19 cellular contexts compared by ENCODE assay signal in the genomic region with DNA sequence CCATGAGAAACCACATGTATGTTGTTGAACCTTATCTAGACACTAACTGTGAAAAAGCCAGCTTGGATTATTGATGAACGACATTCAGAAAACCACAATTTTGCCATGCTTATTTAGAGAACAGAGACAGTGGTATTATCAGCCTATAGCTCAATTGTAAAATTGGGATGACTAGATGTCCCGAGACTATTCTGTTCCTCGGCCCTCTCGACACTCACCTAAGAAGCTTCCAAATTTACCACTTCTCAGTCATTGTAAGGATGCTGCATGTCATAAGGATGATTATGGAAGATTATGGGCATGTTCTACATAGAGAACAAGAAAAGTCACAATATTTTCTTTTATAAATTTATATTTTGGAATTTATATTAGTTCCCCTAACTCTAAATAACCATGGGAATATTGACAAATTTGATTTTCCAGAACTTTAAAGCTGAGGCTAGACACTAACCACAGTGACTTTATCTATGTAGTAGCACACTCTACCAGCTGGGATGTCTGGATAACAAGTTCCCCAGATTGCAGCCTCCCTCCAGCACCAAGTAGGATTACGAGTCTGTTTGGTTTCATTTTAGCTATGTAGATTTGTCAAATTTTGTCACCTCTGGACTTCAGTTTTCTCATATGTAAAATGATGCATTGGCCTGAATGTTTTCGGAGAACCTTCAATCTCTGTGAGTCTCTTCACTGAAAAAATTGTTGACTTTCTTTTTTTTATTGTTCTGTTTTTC.
DNase-seq lines count a peak whose midpoint lies in the region; ATAC-seq and TF ChIP-seq lines count a peak whose summit lies in the region.
"Had no signal": no experiment of that assay in that cellular context is flagged by ENCODE, and none has a peak within 500 bp of the region (broad histone marks: within the 10 kb centered on the region; RNA-seq: fewer than 3 reads in every experiment).

No MANE protein-coding gene starts in this region.

- H3K9me2 ChIP-seq in GM23338 (ENCODE audit: insufficient read depth): peaks cover 15% of the 10 kb centered on the region

- no peaks in the 10 kb centered on the region for H3K36me3 Mint-ChIP-seq in GM23338 (ENCODE audit: low read depth)
- no peaks in the 10 kb centered on the region for H3K36me3 Mint-ChIP-seq in naive thymus-derived CD8-positive, alpha-beta T cell
- no peaks in the 10 kb centered on the region for H3K36me3 Mint-ChIP-seq in activated T-cell treated with anti-CD3 and anti-CD28 coated beads, Interleukin-2, amount 50 U/mL, for 72 hours (ENCODE audit: insufficient read depth in 2 of 2)

- H3K27ac ChIP-seq in GM23338 (ENCODE audit: low read depth) (peak overlapping the region; percentile 73; the same call in 1 of the 2 replicates), epithelial cell of prostate (peak overlapping the region; percentile 98)
- H3K27ac ChIP-seq: esophagus muscularis mucosa, prostate gland had no signal

- no peak for DNase-seq in GM23338 (ENCODE audit: low spot score)
- DNase-seq in RPMI7951 (ENCODE audit: low read depth): peak; percentile 19
- no peak for DNase-seq in epithelial cell of prostate (ENCODE audit: low read depth, low spot score)
- no peak for DNase-seq in retinal pigment epithelial cell (ENCODE audit: low read depth)
- no peak for DNase-seq in naive thymus-derived CD8-positive, alpha-beta T cell
- no peak for DNase-seq in activated T-cell treated with anti-CD3 and anti-CD28 coated beads, Interleukin-2, amount 50 U/mL, for 72 hours
- DNase-seq: activated gamma-delta T cell treated with Interleukin-2 at 50 U/mL for 16 hours, aorta, DMS 273 treated with DMSO at 0.1 percent for 48 hours, hypothalamus, MV-4-11, NCI-H2081 treated with DMSO at 0.1 percent for 48 hours, T-helper 2 cell had no signal

- no peak for TF ChIP-seq CTCF in GM23338 (conservative IDR thresholded peaks at IDR 0.05; ENCODE audit: low read depth in 2 of 2)
- no peak for TF ChIP-seq CTCF in retinal pigment epithelial cell (conservative IDR thresholded peaks at IDR 0.05; ENCODE audit: low read depth, low read length)

- no peak overlapping the region for H3K27ac Mint-ChIP-seq in GM23338
- H3K27ac Mint-ChIP-seq in naive thymus-derived CD8-positive, alpha-beta T cell: no peak overlapping the region
- no peak overlapping the region for H3K27ac Mint-ChIP-seq in activated T-cell treated with anti-CD3 and anti-CD28 coated beads, Interleukin-2, amount 50 U/mL, for 72 hours

- no peak overlapping the region for H3K4me2 ChIP-seq in GM23338

- POLR2A ChIA-PET in naive thymus-derived CD8-positive, alpha-beta T cell (lab: Charles Lee): no interaction called here

- H3K36me3 ChIP-seq in GM23338 (ENCODE audit: insufficient read depth): no peaks in the 10 kb centered on the region
- H3K36me3 ChIP-seq: esophagus muscularis mucosa, prostate gland had no signal

- peaks cover 1% of the 10 kb centered on the region for H3K27me3 Mint-ChIP-seq in GM23338 (ENCODE audit: insufficient read depth, low read depth, poor library complexity)
- H3K27me3 Mint-ChIP-seq in naive thymus-derived CD8-positive, alpha-beta T cell: peaks cover 2 to 34% (median 11%) of the 10 kb centered on the region in 5 donors
- H3K27me3 Mint-ChIP-seq in activated T-cell treated with anti-CD3 and anti-CD28 coated beads, Interleukin-2, amount 50 U/mL, for 72 hours (ENCODE audit: low read depth): peaks cover 14% of the 10 kb centered on the region

- ATAC-seq in GM23338: no peak
- no peak for ATAC-seq in HG02588 (IDR thresholded peaks at IDR 0.05; ENCODE audit: unreplicated experiment)
- ATAC-seq in naive thymus-derived CD8-positive, alpha-beta T cell: no peak
- no peak for ATAC-seq in HG02870 (IDR thresholded peaks at IDR 0.05; ENCODE audit: unreplicated experiment)
- no peak for ATAC-seq in activated T-cell treated with anti-CD3 and anti-CD28 coated beads, Interleukin-2, amount 50 U/mL, for 72 hours (replicated peaks in 1 of 2)
- ATAC-seq: left lobe of liver, Right ventricle myocardium inferior had no signal

- no peaks in the 10 kb centered on the region for H3K79me2 ChIP-seq in GM23338 (replicated peaks; ENCODE audit: insufficient read depth)

- H4K20me1 ChIP-seq in GM23338 (replicated peaks; ENCODE audit: insufficient read depth): no peaks in the 10 kb centered on the region

- H3K4me3 ChIP-seq in GM23338 (no peak overlapping the region), retinal pigment epithelial cell (ENCODE audit: low read length) (peak overlapping the region; percentile 33)
- H3K4me3 ChIP-seq: esophagus muscularis mucosa, prostate gland had no signal

- H3F3A ChIP-seq in GM23338 (replicated peaks; ENCODE audit: low read depth): 0 out of 2 replicates have a peak, but pooled peaks cover 3% of the 10 kb centered on the region

- no peak overlapping the region for H3K4me3 Mint-ChIP-seq in GM23338
- H3K4me3 Mint-ChIP-seq in naive thymus-derived CD8-positive, alpha-beta T cell: no peak overlapping the region
- no peak overlapping the region for H3K4me3 Mint-ChIP-seq in activated T-cell treated with anti-CD3 and anti-CD28 coated beads, Interleukin-2, amount 50 U/mL, for 72 hours

- no peaks in the 10 kb centered on the region for H3K9me3 Mint-ChIP-seq in GM23338
- no peaks in the 10 kb centered on the region for H3K9me3 Mint-ChIP-seq in naive thymus-derived CD8-positive, alpha-beta T cell
- H3K9me3 Mint-ChIP-seq in activated T-cell treated with anti-CD3 and anti-CD28 coated beads, Interleukin-2, amount 50 U/mL, for 72 hours: no peaks in the 10 kb centered on the region

- H2AFZ ChIP-seq in GM23338: no peak overlapping the region

- peaks cover 41% of the 10 kb centered on the region for H3K4me1 Mint-ChIP-seq in GM23338
- H3K4me1 Mint-ChIP-seq in naive thymus-derived CD8-positive, alpha-beta T cell: peaks cover 0 to 2% (median 0%) of the 10 kb centered on the region in 4 donors
- H3K4me1 Mint-ChIP-seq in activated T-cell treated with anti-CD3 and anti-CD28 coated beads, Interleukin-2, amount 50 U/mL, for 72 hours (ENCODE audit: low read depth): no peaks in the 10 kb centered on the region

- H3K27me3 ChIP-seq in GM23338 (ENCODE audit: insufficient read depth): no peaks in the 10 kb centered on the region
- H3K27me3 ChIP-seq: esophagus muscularis mucosa had no signal

- H3K4me1 ChIP-seq in GM23338 (ENCODE audit: insufficient read depth): peaks cover 26% of the 10 kb centered on the region
- H3K4me1 ChIP-seq: prostate gland had no signal

TF ChIP-seq in GM23338, 12 proteins besides CTCF, POLR2A, EP300 and RAD21 (continues in another document):
- TF ChIP-seq ZNF114 (CRISPR knock-in tag; IDR thresholded peaks at IDR 0.05): no peak
- TF ChIP-seq ZNF331 (CRISPR knock-in tag; IDR thresholded peaks at IDR 0.05; ENCODE audit: low read depth): no peak
- TF ChIP-seq POLR2AphosphoS5 (IDR thresholded peaks at IDR 0.05; ENCODE audit: low read depth): no peak
